Comparison of ENCODE assay signal across 8 cellular contexts in genomic region chr6:163457637-163458561, GRCh38. TPM values are rescaled to one million over a fixed set of nuclear protein-coding genes. Genes with fewer than 3 reads are reported as not detected.
DNase-seq lines count a peak whose midpoint lies in the region; ATAC-seq and TF ChIP-seq lines count a peak whose summit lies in the region.

No MANE protein-coding gene starts in this region.

- no peak overlapping the region for H3K4me3 ChIP-seq in fibroblast of the aortic adventitia (ENCODE audit: low read depth, low read length)
- H3K4me3 ChIP-seq in skeletal muscle cell (ENCODE audit: low read depth, low read length) = no peak overlapping the region

- peak; percentile 89 for DNase-seq in fibroblast of the aortic adventitia (ENCODE audit: low read depth)
- DNase-seq in skeletal muscle cell (ENCODE audit: low read depth) = peak; percentile 88
- no peak for DNase-seq in NCI-H1048 (lab: John Stamatoyannopoulos, UW)

- peak; percentile 47 for ATAC-seq in GM19395 (IDR thresholded peaks at IDR 0.05; ENCODE audit: unreplicated experiment)
- ATAC-seq in SK-N-SH treated with all-trans-retinoic acid at 6 μM for 48 hours = peak; percentile 97
- ATAC-seq in GM19328 (IDR thresholded peaks at IDR 0.05; ENCODE audit: unreplicated experiment) = no peak
- ATAC-seq in GM19397 (IDR thresholded peaks at IDR 0.05; ENCODE audit: unreplicated experiment) = no peak
- ATAC-seq in HG03442 (IDR thresholded peaks at IDR 0.05; ENCODE audit: unreplicated experiment) = no peak

- peak; percentile 19 for TF ChIP-seq CTCF in fibroblast of the aortic adventitia (IDR thresholded peaks at IDR 0.05; ENCODE audit: insufficient read depth, low read length)

TF ChIP-seq in SK-N-SH treated with all-trans-retinoic acid at 6 μM for 48 hours, 23 proteins besides CTCF, POLR2A, EP300 and RAD21:
- TF ChIP-seq CSRNP3 (CRISPR knock-in tag; IDR thresholded peaks at IDR 0.05) = no peak
- no peak for TF ChIP-seq TOX (CRISPR knock-in tag; IDR thresholded peaks at IDR 0.05; ENCODE audit: borderline replicate concordance)
- TF ChIP-seq ESRRG (CRISPR knock-in tag; IDR thresholded peaks at IDR 0.05) = no peak
- TF ChIP-seq CSDC2 (CRISPR knock-in tag; IDR thresholded peaks at IDR 0.05) = no peak
- no peak for TF ChIP-seq PATZ1 (CRISPR knock-in tag; IDR thresholded peaks at IDR 0.05; ENCODE audit: borderline replicate concordance)
- TF ChIP-seq OSR1 (CRISPR knock-in tag; IDR thresholded peaks at IDR 0.05) = no peak
- no peak for TF ChIP-seq POU6F1 (CRISPR knock-in tag; IDR thresholded peaks at IDR 0.05; ENCODE audit: borderline replicate concordance, low read depth)
- TF ChIP-seq SNAI2 (CRISPR knock-in tag; IDR thresholded peaks at IDR 0.05) = no peak
- no peak for TF ChIP-seq GLIS3 (CRISPR knock-in tag; IDR thresholded peaks at IDR 0.05)
- no peak for TF ChIP-seq ZFP3 (CRISPR knock-in tag; IDR thresholded peaks at IDR 0.05)

RNA-seq across cellular contexts. Expression of gene QKI, which starts 43.4 kb away (rescaled TPM):
- 125 and 145 TPM in 2 replicates for total RNA-seq in fibroblast of the aortic adventitia (ENCODE audit: low replicate concordance)

Comparison
In these comparisons a context has a peak if more than half of its experiments do, and no peak if none do; other contexts are left out.
1. ATAC-seq: peak in GM19395 (single experiment) and SK-N-SH treated with all-trans-retinoic acid at 6 μM for 48 hours (single experiment); none in GM19328 (single experiment), GM19397 (single experiment) and HG03442 (single experiment).